Comparison of ENCODE assay signal across 1 cellular context in genomic region chr7:51278797-51279196, GRCh38.
TF ChIP-seq lines count a peak whose summit lies in the region.

No MANE protein-coding gene starts in this region.

TF ChIP-seq in K562, 482 proteins besides CTCF, POLR2A, EP300 and RAD21 (continued from another document):
- TF ChIP-seq FIP1L1 (IDR thresholded peaks at IDR 0.05; ENCODE audit: low read depth, low read length, poor library complexity, severe bottlenecking), result no peak
- TF ChIP-seq EGR1 (conservative IDR thresholded peaks at IDR 0.05), result peak; percentile 48
- TF ChIP-seq TCF3 (CRISPR knock-in tag; IDR thresholded peaks at IDR 0.05), result peak; percentile 66
- no peak for TF ChIP-seq TAL1 (IDR thresholded peaks at IDR 0.05)
- no peak for TF ChIP-seq SIX5 (IDR thresholded peaks at IDR 0.05; ENCODE audit: borderline replicate concordance in 1 of 2, insufficient read depth in 1 of 2, low read depth in 1 of 2, low read length in 2 of 2)
- no peak for TF ChIP-seq ARHGAP35 (IDR thresholded peaks at IDR 0.05; ENCODE audit: partially characterized antibody)
- 0 out of 4 replicates have a peak, but pooled peaks of 1 of the 2 experiments have one; percentile 42 for TF ChIP-seq FOXA3 (CRISPR knock-in tag; conservative IDR thresholded peaks at IDR 0.05 in 1 of 2, IDR thresholded peaks at IDR 0.05 in 1 of 2)
- TF ChIP-seq ZFP91 (CRISPR knock-in tag; IDR thresholded peaks at IDR 0.05), result no peak
